8 cellular contexts compared by ENCODE assay signal in the genomic region with DNA sequence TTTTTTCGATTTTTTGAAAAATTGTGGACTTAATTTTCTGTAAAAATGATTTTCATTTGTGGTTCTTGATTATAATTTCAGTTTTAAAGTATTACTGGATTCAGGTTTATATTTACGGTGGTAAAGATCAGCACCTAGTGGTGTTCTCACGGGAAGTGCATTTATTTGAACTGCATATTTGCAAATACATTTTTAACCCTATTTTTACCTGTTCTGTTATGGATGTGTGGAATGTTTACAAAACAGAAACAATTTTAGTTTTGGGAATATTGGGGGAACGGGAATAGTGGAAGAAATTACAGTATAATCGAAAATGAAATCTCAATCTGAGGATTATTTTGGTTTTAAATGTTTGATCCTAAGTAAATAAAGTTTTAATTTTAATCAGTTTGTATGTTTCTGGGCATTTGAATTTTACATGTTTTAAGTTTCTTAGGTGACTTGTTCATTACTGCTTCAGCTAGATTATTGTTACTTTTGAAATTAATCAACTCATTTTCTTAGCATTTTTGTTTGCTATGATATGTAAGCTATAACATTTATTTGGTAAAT. TPM values are rescaled to one million over a fixed set of nuclear protein-coding genes. Genes with fewer than 3 reads are reported as not detected.
DNase-seq lines count a peak whose midpoint lies in the region; ATAC-seq lines count a peak whose summit lies in the region.

No MANE protein-coding gene starts in this region.

- intact Hi-C loops in left ventricle myocardium superior (cut with micrococcal nuclease) = loop anchor here (5.0 to 10.0 kb wide), 2 partner anchors 49 to 109 kb away; no protein-coding TSS in a partner anchor

- H3K27me3 Mint-ChIP-seq in CD4-positive, CD25-positive, alpha-beta regulatory T cell = peaks cover 16% of the 10 kb centered on the region
- no peaks in the 10 kb centered on the region for H3K27me3 Mint-ChIP-seq in activated CD4-positive, alpha-beta memory T cell treated with anti-CD3 and anti-CD28 coated beads, Interleukin-2, amount 10 ng/mL, durations not matched to agents 7 days and 5 days

- peaks cover 0 to 3% (median 0%) of the 10 kb centered on the region in 7 donors for H3K9me3 Mint-ChIP-seq in CD4-positive, CD25-positive, alpha-beta regulatory T cell
- H3K9me3 Mint-ChIP-seq in activated CD4-positive, alpha-beta memory T cell treated with anti-CD3 and anti-CD28 coated beads, Interleukin-2, amount 10 ng/mL, durations not matched to agents 7 days and 5 days = peaks cover 3% of the 10 kb centered on the region

- peak overlapping the region; percentile 85 for H3K4me2 ChIP-seq in skeletal muscle satellite cell (ENCODE audit: low read length)

- peak overlapping the region; percentile 88 to 99 (median 92) for H3K4me3 Mint-ChIP-seq in CD4-positive, CD25-positive, alpha-beta regulatory T cell
- peak overlapping the region; percentile 79 for H3K4me3 Mint-ChIP-seq in activated CD4-positive, alpha-beta memory T cell treated with anti-CD3 and anti-CD28 coated beads, Interleukin-2, amount 10 ng/mL, durations not matched to agents 7 days and 5 days

- peak overlapping the region; percentile 93 for H3K27ac ChIP-seq in CD4-positive, CD25-positive, alpha-beta regulatory T cell (ENCODE audit: insufficient read depth, low read length, poor library complexity, severe bottlenecking)
- H3K27ac ChIP-seq in HUES48 (ENCODE audit: low read depth, low read length) = peak overlapping the region; percentile 99

- POLR2A ChIA-PET in activated CD4-positive, alpha-beta memory T cell treated with anti-CD3 and anti-CD28 coated beads, Interleukin-2, amount 10 ng/mL, durations not matched to agents 7 days and 5 days (lab: Charles Lee) = interaction anchor here (1.2 to 3.7 kb wide), 23 partner anchors 10 to 1650 kb away, joined by 4 to 247 read pairs (median 14); partner anchors contain the start of gene ARHGDIB

- CTCF ChIA-PET in activated CD4-positive, alpha-beta memory T cell treated with anti-CD3 and anti-CD28 coated beads, Interleukin-2, amount 10 ng/mL, durations not matched to agents 7 days and 5 days (lab: Charles Lee) = interaction anchor here (0.8 to 3.6 kb wide), 26 partner anchors 8 to 438 kb away, joined by 3 to 95 read pairs (median 6); partner anchors contain the start of gene C12orf60

- peak overlapping the region; percentile 94 to 96 (median 94) for H3K27ac Mint-ChIP-seq in CD4-positive, CD25-positive, alpha-beta regulatory T cell
- peak overlapping the region; percentile 94 for H3K27ac Mint-ChIP-seq in activated CD4-positive, alpha-beta memory T cell treated with anti-CD3 and anti-CD28 coated beads, Interleukin-2, amount 10 ng/mL, durations not matched to agents 7 days and 5 days

- peak in 1 of 3 donors; percentile 68 for DNase-seq in CD4-positive, CD25-positive, alpha-beta regulatory T cell
- DNase-seq in activated CD4-positive, alpha-beta memory T cell treated with anti-CD3 and anti-CD28 coated beads, Interleukin-2, amount 10 ng/mL, durations not matched to agents 7 days and 5 days = no peak
- no peak for DNase-seq in left ventricle myocardium superior
- DNase-seq in iPS-NIHi11 (ENCODE audit: low spot score) = no peak
- no peak for DNase-seq in NCI-H187 treated with DMSO at 0.1 percent for 48 hours (lab: John Stamatoyannopoulos, UW)

- no peaks in the 10 kb centered on the region for H3K9me3 ChIP-seq in CD4-positive, CD25-positive, alpha-beta regulatory T cell (ENCODE audit: control insufficient read depth in 2 of 2, low read length in 2 of 2)
- no peaks in the 10 kb centered on the region for H3K9me3 ChIP-seq in HUES48 (ENCODE audit: control insufficient read depth, insufficient read depth, low read length)
- no peaks in the 10 kb centered on the region for H3K9me3 ChIP-seq in skeletal muscle satellite cell (replicated peaks; ENCODE audit: low read length)

- H3K36me3 ChIP-seq in CD4-positive, CD25-positive, alpha-beta regulatory T cell (ENCODE audit: control insufficient read depth, insufficient read depth, low read length) = peaks cover 3% of the 10 kb centered on the region
- H3K36me3 ChIP-seq in HUES48 (ENCODE audit: control insufficient read depth, insufficient read depth, low read length) (no peaks in the 10 kb centered on the region), skeletal muscle satellite cell (ENCODE audit: insufficient read depth, low read length) (no peaks in the 10 kb centered on the region)

- H3K9ac ChIP-seq in HUES48 (ENCODE audit: low read depth, low read length) (peak overlapping the region; percentile 95), skeletal muscle satellite cell (ENCODE audit: low read depth, low read length) (peak overlapping the region; percentile 92)

- peaks cover 18 to 58% (median 35%) of the 10 kb centered on the region in 4 donors for H3K4me1 Mint-ChIP-seq in CD4-positive, CD25-positive, alpha-beta regulatory T cell
- peaks cover 35% of the 10 kb centered on the region for H3K4me1 Mint-ChIP-seq in activated CD4-positive, alpha-beta memory T cell treated with anti-CD3 and anti-CD28 coated beads, Interleukin-2, amount 10 ng/mL, durations not matched to agents 7 days and 5 days

- H3K4me3 ChIP-seq in CD4-positive, CD25-positive, alpha-beta regulatory T cell (ENCODE audit: low read depth, low read length) = peak overlapping the region; percentile 99
- peak overlapping the region; percentile 74 for H3K4me3 ChIP-seq in HUES48 (ENCODE audit: low read depth, low read length)
- H3K4me3 ChIP-seq in skeletal muscle satellite cell (ENCODE audit: low read length) = peak overlapping the region; percentile 83

- H3K27me3 ChIP-seq in CD4-positive, CD25-positive, alpha-beta regulatory T cell (ENCODE audit: control insufficient read depth, insufficient read depth, low read length) = no peaks in the 10 kb centered on the region
- H3K27me3 ChIP-seq in HUES48 (ENCODE audit: control insufficient read depth, insufficient read depth, low read length) (no peaks in the 10 kb centered on the region), skeletal muscle satellite cell (ENCODE audit: control insufficient read depth, insufficient read depth, low read length) (no peaks in the 10 kb centered on the region)

- H3K4me1 ChIP-seq in CD4-positive, CD25-positive, alpha-beta regulatory T cell (ENCODE audit: control insufficient read depth, insufficient read depth, low read length, poor library complexity, severe bottlenecking) = peaks cover 30% of the 10 kb centered on the region
- H3K4me1 ChIP-seq in HUES48 (ENCODE audit: control insufficient read depth, insufficient read depth, low read length) (peaks cover 8% of the 10 kb centered on the region), skeletal muscle satellite cell (ENCODE audit: control insufficient read depth, insufficient read depth, low read length) (peaks cover 9% of the 10 kb centered on the region)

- peaks cover 18% of the 10 kb centered on the region for H3K36me3 Mint-ChIP-seq in CD4-positive, CD25-positive, alpha-beta regulatory T cell
- H3K36me3 Mint-ChIP-seq in activated CD4-positive, alpha-beta memory T cell treated with anti-CD3 and anti-CD28 coated beads, Interleukin-2, amount 10 ng/mL, durations not matched to agents 7 days and 5 days (ENCODE audit: low read depth) = peaks cover 44% of the 10 kb centered on the region

- no peak for ATAC-seq in CD4-positive, CD25-positive, alpha-beta regulatory T cell (ENCODE audit: low read depth in 2 of 2)
- ATAC-seq in left ventricle myocardium superior = peak; percentile 15
- no peak for ATAC-seq in GM21529 (IDR thresholded peaks at IDR 0.05; ENCODE audit: unreplicated experiment)

RNA-seq across cellular contexts. Expression of gene ATF7IP, which starts 0.8 kb away (rescaled TPM):
- 175 TPM for total RNA-seq in CD4-positive, CD25-positive, alpha-beta regulatory T cell
- polyA plus RNA-seq in CD4-positive, CD25-positive, alpha-beta regulatory T cell = 100 to 1,000 TPM in 2 of 4 donors, 10 to 100 TPM in 2; 83.9 to 116 (median 95.0) TPM
- total RNA-seq in activated CD4-positive, alpha-beta memory T cell treated with anti-CD3 and anti-CD28 coated beads, Interleukin-2, amount 10 ng/mL, durations not matched to agents 7 days and 5 days = 100 to 1,000 TPM; 129 to 134 TPM
- 58.5 TPM for total RNA-seq in left ventricle myocardium superior
- 19.7 and 28.4 TPM in 2 replicates for total RNA-seq in skeletal muscle satellite cell (2012; rRNA removed)
